ENCODE assay signal across 8 cellular contexts in genomic region chr1:41109316-41110263, GRCh38.
DNase-seq lines count a peak whose midpoint lies in the region; ATAC-seq and TF ChIP-seq lines count a peak whose summit lies in the region.

No MANE protein-coding gene starts in this region.

- H3K9me3 ChIP-seq in SK-N-MC (ENCODE audit: low read depth, low read length), result no peaks in the 10 kb centered on the region
- H3K9me3 ChIP-seq in trophoblast cell (ENCODE audit: insufficient read depth, low read depth, low read length), result no peaks in the 10 kb centered on the region

- no peaks in the 10 kb centered on the region for H3K27me3 Mint-ChIP-seq in T-cell

- H3K4ac ChIP-seq in trophoblast cell (ENCODE audit: low read depth, low read length), result no peak overlapping the region

- DNase-seq in GM04503 (ENCODE audit: low read depth) (peak; percentile 82), SK-N-MC (ENCODE audit: low read depth, low spot score) (no peak), foreskin fibroblast (peak; percentile 79 to 91), trophoblast cell (peak; percentile 77 to 97), T-cell (no peak)
- DNase-seq in activated CD8-positive, alpha-beta memory T cell treated with anti-CD3 and anti-CD28 coated beads, Interleukin-2, amount 50 U/mL, for 4 hours, result no peak
- no peak for DNase-seq in effector CD8-positive, alpha-beta T cell (lab: John Stamatoyannopoulos, UW)

- H3K9ac ChIP-seq in SK-N-MC (ENCODE audit: insufficient read length) (no peak overlapping the region), trophoblast cell (ENCODE audit: low read length) (no peak overlapping the region)

- no peak overlapping the region for H3K14ac ChIP-seq in trophoblast cell (ENCODE audit: low read length)

- ATAC-seq in GM18909 (IDR thresholded peaks at IDR 0.05; ENCODE audit: poor library complexity, unreplicated experiment) (no peak), T-cell (replicated peaks in 1 of 4) (no peak)

- peak overlapping the region; percentile 46 for H3K4me2 ChIP-seq in trophoblast cell (ENCODE audit: low read length)

- no peak overlapping the region for H2AK5ac ChIP-seq in trophoblast cell (ENCODE audit: low read length)

- WGBS in trophoblast cell (ENCODE audit: extremely low coverage, insufficient coverage, insufficient read length), result no CpG with 5 or more reads among the region's 4 CpGs

- no peak for TF ChIP-seq CTCF in foreskin fibroblast (IDR thresholded peaks at IDR 0.05; ENCODE audit: low read depth, low read length)

- no peaks in the 10 kb centered on the region for H3K79me2 ChIP-seq in trophoblast cell (ENCODE audit: control insufficient read depth, insufficient read depth, low read length, poor library complexity)

- H3K27ac ChIP-seq in SK-N-MC (peak overlapping the region; percentile 33; the same call in 1 of the 2 replicates), trophoblast cell (ENCODE audit: low read depth, low read length) (peak overlapping the region; percentile 70)

- peaks cover 15% of the 10 kb centered on the region for H3K36me3 ChIP-seq in SK-N-MC (ENCODE audit: insufficient read depth, low read length)
- H3K36me3 ChIP-seq in trophoblast cell (ENCODE audit: control insufficient read depth in 1 of 2, insufficient read depth in 2 of 2, low read length in 2 of 2), result peaks cover 1 to 6% of the 10 kb centered on the region in 2 experiments

- H3K79me1 ChIP-seq in trophoblast cell (ENCODE audit: low read length), result peaks cover 3% of the 10 kb centered on the region

- H2BK12ac ChIP-seq in trophoblast cell (ENCODE audit: low read length), result peak overlapping the region; percentile 39

- no peak overlapping the region for H3K4me3 Mint-ChIP-seq in T-cell

- CTCF ChIA-PET in T-cell (lab: Charles Lee), result no interaction called here

- H3K23ac ChIP-seq in trophoblast cell (ENCODE audit: low read length), result no peak overlapping the region

- H3K4me1 Mint-ChIP-seq in T-cell, result no peaks in the 10 kb centered on the region

- H3K4me3 ChIP-seq in SK-N-MC (no peak overlapping the region), foreskin fibroblast (ENCODE audit: low read depth in 1 of 2, low read length in 2 of 2) (no peak overlapping the region), trophoblast cell (ENCODE audit: low read depth, low read length) (no peak overlapping the region)

- peaks cover 6 to 11% of the 10 kb centered on the region in 2 experiments for H3K4me1 ChIP-seq in trophoblast cell (ENCODE audit: control insufficient read depth in 1 of 2, insufficient read depth in 2 of 2, low read length in 2 of 2)

- no peak overlapping the region for H4K91ac ChIP-seq in trophoblast cell (ENCODE audit: low read depth, low read length)

- H4K8ac ChIP-seq in trophoblast cell (ENCODE audit: low read depth, low read length), result peak overlapping the region; percentile 13

- H4K12ac ChIP-seq in trophoblast cell (ENCODE audit: low read depth, low read length), result no peak overlapping the region

- no peaks in the 10 kb centered on the region for H3K9me3 Mint-ChIP-seq in T-cell

- POLR2A ChIA-PET in T-cell (lab: Charles Lee), result no interaction called here

- H2BK5ac ChIP-seq in trophoblast cell (ENCODE audit: low read depth, low read length, poor library complexity), result peak overlapping the region; percentile 64

- H3K36me3 Mint-ChIP-seq in T-cell, result peaks cover 48% of the 10 kb centered on the region

- no peak overlapping the region for H3K18ac ChIP-seq in trophoblast cell (ENCODE audit: low read length)

- H3K27me3 ChIP-seq in trophoblast cell (ENCODE audit: insufficient read depth, low read length), result no peaks in the 10 kb centered on the region

- H2AFZ ChIP-seq in trophoblast cell (ENCODE audit: insufficient read depth, low read length, poor library complexity), result no peak overlapping the region

- no peak overlapping the region for H3K27ac Mint-ChIP-seq in T-cell

- no peak overlapping the region for H2BK120ac ChIP-seq in trophoblast cell (ENCODE audit: insufficient read depth, low read length, poor library complexity)

Comparison
In these comparisons a context has a peak if more than half of its experiments do, and no peak if none do; other contexts are left out.
1. DNase-seq: peak in GM04503 (single experiment), foreskin fibroblast (2 of 2) and trophoblast cell (2 of 2); none in SK-N-MC (single experiment), activated CD8-positive, alpha-beta memory T cell treated with anti-CD3 and anti-CD28 coated beads, Interleukin-2, amount 50 U/mL, for 4 hours (single experiment), T-cell (0 of 34) and effector CD8-positive, alpha-beta T cell (single experiment).